In the genomic region with DNA sequence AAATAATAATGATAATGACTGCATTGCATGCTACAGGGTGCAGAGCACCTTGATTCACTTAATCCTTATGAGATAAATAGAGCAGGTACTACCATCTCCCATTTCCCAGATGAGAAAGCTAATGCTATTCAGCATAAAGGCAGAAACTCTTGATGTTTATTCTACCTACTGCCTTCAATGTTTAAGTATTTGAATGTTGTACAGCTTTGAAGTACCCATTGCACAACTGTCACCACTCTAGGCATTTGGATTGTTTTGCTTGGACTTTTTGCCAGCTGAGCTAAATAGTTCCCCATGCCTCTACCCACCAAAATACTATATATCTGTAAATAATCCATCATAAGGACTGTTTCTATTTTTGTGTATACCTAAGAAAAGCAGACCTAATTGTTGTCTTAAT, we compare ENCODE assay signal across 23 cellular contexts.
"Had no signal": no experiment of that assay in that cellular context is flagged by ENCODE, and none has a peak within 500 bp of the region (broad histone marks: within the 10 kb centered on the region; RNA-seq: fewer than 3 reads in every experiment).

No MANE protein-coding gene starts in this region.

- H3K27me3 Mint-ChIP-seq: memory B cell had no signal

- H3K4me3 Mint-ChIP-seq: immature natural killer cell, memory B cell had no signal

- H3K27me3 ChIP-seq: dorsolateral prefrontal cortex, esophagus muscularis mucosa, foreskin keratinocyte, gastroesophageal sphincter, heart left ventricle, hepatocyte had no signal

- DNase-seq: dermis blood vessel endothelial cell; dorsolateral prefrontal cortex; effector CD4-positive, alpha-beta T cell; effector memory CD4-positive, alpha-beta T cell; foreskin keratinocyte; heart left ventricle; hypothalamus; immature natural killer cell; islet precursor cell; kidney; kidney glomerular epithelial cell; left colon; left ventricle myocardium superior; mammary epithelial cell; mesendoderm; midbrain had no signal

- H3K9me3 ChIP-seq: esophagus muscularis mucosa, gastroesophageal sphincter, heart left ventricle had no signal

- ATAC-seq: foreskin keratinocyte, gastroesophageal sphincter, heart left ventricle, left colon, left lobe of liver, left ventricle myocardium superior had no signal

- H3K4me3 ChIP-seq: coronary artery, dorsolateral prefrontal cortex, esophagus muscularis mucosa, gastroesophageal sphincter, heart left ventricle, hepatocyte, lung had no signal

- H3K9me3 Mint-ChIP-seq: immature natural killer cell had no signal

- H3K27ac Mint-ChIP-seq: immature natural killer cell, memory B cell had no signal

- H3K4me1 ChIP-seq: foreskin keratinocyte had no signal

- H3K27ac ChIP-seq: coronary artery, esophagus muscularis mucosa, foreskin keratinocyte, gastroesophageal sphincter, heart left ventricle, hepatocyte had no signal
